ENCODE assay signal across 8 cellular contexts in the genomic region with DNA sequence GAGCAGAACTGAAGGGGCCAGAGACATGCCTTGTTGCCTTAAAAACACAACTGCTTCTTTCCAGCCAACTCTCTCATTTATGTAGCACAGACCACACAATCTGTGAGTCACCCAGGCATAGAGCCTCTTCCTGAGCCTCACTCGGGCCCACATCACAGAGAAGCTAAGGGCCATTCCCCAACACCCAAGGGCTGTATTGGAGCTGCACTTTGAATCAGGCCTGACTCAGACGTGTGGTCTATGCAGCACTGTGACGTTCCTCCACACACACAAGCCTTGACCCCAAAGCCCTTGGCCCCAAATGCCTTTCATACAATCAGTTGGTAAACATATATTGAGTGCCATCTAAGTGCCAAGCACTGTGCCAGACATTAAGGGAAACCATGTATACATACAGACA.
DNase-seq lines count a peak whose midpoint lies in the region; ATAC-seq and TF ChIP-seq lines count a peak whose summit lies in the region.

No MANE protein-coding gene starts in this region.

- H3K4me1 Mint-ChIP-seq in endothelial cell (ENCODE audit: unreplicated experiment) (no peaks in the 10 kb centered on the region), progenitor cell of endocrine pancreas (ENCODE audit: low read depth) (peaks cover 17% of the 10 kb centered on the region)

- H3K9me3 Mint-ChIP-seq in endothelial cell (ENCODE audit: unreplicated experiment), result no peaks in the 10 kb centered on the region
- H3K9me3 Mint-ChIP-seq in progenitor cell of endocrine pancreas (ENCODE audit: low read depth), result peaks cover 5% of the 10 kb centered on the region

- H3K4me3 Mint-ChIP-seq in endothelial cell (ENCODE audit: unreplicated experiment), result no peak overlapping the region
- no peak overlapping the region for H3K4me3 Mint-ChIP-seq in progenitor cell of endocrine pancreas (ENCODE audit: low read depth)

- DNase-seq in GM12864 (ENCODE audit: low read depth) (peak; percentile 12), HS-27A (ENCODE audit: low read depth) (peak; percentile 9), islet precursor cell (peak; percentile 55), endothelial cell (ENCODE audit: low spot score) (no peak), progenitor cell of endocrine pancreas (ENCODE audit: low spot score, unreplicated experiment) (no peak), NCI-H2107 treated with DMSO at 0.1 percent for 48 hours (lab: John Stamatoyannopoulos, UW; ENCODE audit: unreplicated experiment) (no peak)

- peaks cover 3% of the 10 kb centered on the region for H3K27me3 Mint-ChIP-seq in endothelial cell (ENCODE audit: unreplicated experiment)
- H3K27me3 Mint-ChIP-seq in progenitor cell of endocrine pancreas, result peaks cover 12% of the 10 kb centered on the region

- H3K4me3 ChIP-seq in GM12864 (ENCODE audit: low read depth, low read length), result no peak overlapping the region

- ATAC-seq in GM21526 (IDR thresholded peaks at IDR 0.05; ENCODE audit: low FRiP score, unreplicated experiment) (peak; percentile 77), HG03439 (IDR thresholded peaks at IDR 0.05; ENCODE audit: unreplicated experiment) (no peak)

- no peak for TF ChIP-seq CTCF in GM12864 (IDR thresholded peaks at IDR 0.05; ENCODE audit: low read depth, low read length, missing control alignments)
- no peak for TF ChIP-seq CTCF in endothelial cell (IDR thresholded peaks at IDR 0.05; ENCODE audit: unreplicated experiment)
- no peak for TF ChIP-seq CTCF in progenitor cell of endocrine pancreas (IDR thresholded peaks at IDR 0.05; ENCODE audit: unreplicated experiment)

- H3K36me3 Mint-ChIP-seq in endothelial cell (ENCODE audit: low read depth, unreplicated experiment) (no peaks in the 10 kb centered on the region), progenitor cell of endocrine pancreas (ENCODE audit: insufficient read depth) (no peaks in the 10 kb centered on the region)

- H3K27ac Mint-ChIP-seq in endothelial cell (ENCODE audit: unreplicated experiment) (no peak overlapping the region), progenitor cell of endocrine pancreas (no peak overlapping the region)

Comparison
In these comparisons a context has a peak if more than half of its experiments do, and no peak if none do; other contexts are left out.
1. DNase-seq: peak in GM12864 (single experiment), HS-27A (single experiment) and islet precursor cell (single experiment); none in endothelial cell (single experiment), progenitor cell of endocrine pancreas (single experiment) and NCI-H2107 treated with DMSO at 0.1 percent for 48 hours (single experiment).